ENCODE assay signal across 1 cellular context in genomic region chr18:26764177-26764576, GRCh38.
TF ChIP-seq lines count a peak whose summit lies in the region.

No MANE protein-coding gene starts in this region.

TF ChIP-seq in HepG2, 621 proteins besides CTCF, POLR2A, EP300 and RAD21 (continued from another document):
- TF ChIP-seq ZNF770 (CRISPR knock-in tag; IDR thresholded peaks at IDR 0.05) (no peak), KDM5A (IDR thresholded peaks at IDR 0.05; ENCODE audit: borderline replicate concordance, low read length) (no peak), TRIM22 (IDR thresholded peaks at IDR 0.05) (no peak), AKAP8 (CRISPR knock-in tag; IDR thresholded peaks at IDR 0.05) (no peak), TGIF2 (CRISPR knock-in tag; IDR thresholded peaks at IDR 0.05) (no peak)
- TF ChIP-seq, protein P1, sequence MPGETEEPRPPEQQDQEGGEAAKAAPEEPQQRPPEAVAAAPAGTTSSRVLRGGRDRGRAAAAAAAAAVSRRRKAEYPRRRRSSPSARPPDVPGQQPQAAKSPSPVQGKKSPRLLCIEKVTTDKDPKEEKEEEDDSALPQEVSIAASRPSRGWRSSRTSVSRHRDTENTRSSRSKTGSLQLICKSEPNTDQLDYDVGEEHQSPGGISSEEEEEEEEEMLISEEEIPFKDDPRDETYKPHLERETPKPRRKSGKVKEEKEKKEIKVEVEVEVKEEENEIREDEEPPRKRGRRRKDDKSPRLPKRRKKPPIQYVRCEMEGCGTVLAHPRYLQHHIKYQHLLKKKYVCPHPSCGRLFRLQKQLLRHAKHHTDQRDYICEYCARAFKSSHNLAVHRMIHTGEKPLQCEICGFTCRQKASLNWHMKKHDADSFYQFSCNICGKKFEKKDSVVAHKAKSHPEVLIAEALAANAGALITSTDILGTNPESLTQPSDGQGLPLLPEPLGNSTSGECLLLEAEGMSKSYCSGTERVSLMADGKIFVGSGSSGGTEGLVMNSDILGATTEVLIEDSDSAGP (CRISPR knock-in tag; IDR thresholded peaks at IDR 0.05; ENCODE audit: borderline replicate concordance) = no peak
